ENCODE assay signal across 1 cellular context in genomic region chr2:72027426-72028161, GRCh38.
TF ChIP-seq lines count a peak whose summit lies in the region.

No MANE protein-coding gene starts in this region.

TF ChIP-seq in SK-N-SH, 30 proteins besides CTCF, POLR2A, EP300 and RAD21:
- TF ChIP-seq PBX3 (IDR thresholded peaks at IDR 0.05), result no peak
